1 cellular context compared by ENCODE assay signal in the genomic region with DNA sequence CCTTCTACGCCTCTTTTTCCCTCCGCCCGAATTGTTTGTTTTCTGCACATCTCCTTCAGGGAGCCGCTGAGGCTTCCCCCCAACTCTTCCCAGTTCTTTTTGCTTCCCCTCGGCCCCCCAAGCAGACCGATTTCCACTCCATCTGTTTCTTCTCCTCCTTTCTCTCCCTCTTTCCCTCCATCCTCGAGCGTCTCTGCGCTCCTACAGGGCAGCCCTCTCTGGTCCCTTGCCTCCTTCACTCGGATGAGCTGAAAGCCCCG.
TF ChIP-seq lines count a peak whose summit lies in the region.

No MANE protein-coding gene starts in this region.

TF ChIP-seq in H1, 55 proteins besides CTCF, POLR2A, EP300 and RAD21:
- TF ChIP-seq SUZ12 (IDR thresholded peaks at IDR 0.05; ENCODE audit: low read length) = no peak
- TF ChIP-seq YY1 (IDR thresholded peaks at IDR 0.05; ENCODE audit: low read depth, low read length) = no peak
- TF ChIP-seq, protein P1, sequence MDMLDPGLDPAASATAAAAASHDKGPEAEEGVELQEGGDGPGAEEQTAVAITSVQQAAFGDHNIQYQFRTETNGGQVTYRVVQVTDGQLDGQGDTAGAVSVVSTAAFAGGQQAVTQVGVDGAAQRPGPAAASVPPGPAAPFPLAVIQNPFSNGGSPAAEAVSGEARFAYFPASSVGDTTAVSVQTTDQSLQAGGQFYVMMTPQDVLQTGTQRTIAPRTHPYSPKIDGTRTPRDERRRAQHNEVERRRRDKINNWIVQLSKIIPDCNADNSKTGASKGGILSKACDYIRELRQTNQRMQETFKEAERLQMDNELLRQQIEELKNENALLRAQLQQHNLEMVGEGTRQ (IDR thresholded peaks at IDR 0.05; ENCODE audit: low read length) = no peak
- no peak for TF ChIP-seq SAP30 (IDR thresholded peaks at IDR 0.05; ENCODE audit: insufficient read depth, insufficient replicate concordance, low read length)
- no peak for TF ChIP-seq RFX5 (IDR thresholded peaks at IDR 0.05; ENCODE audit: borderline replicate concordance, low read depth, low read length)
- TF ChIP-seq RXRA (IDR thresholded peaks at IDR 0.05; ENCODE audit: insufficient read depth, low read depth, low read length) = no peak
- TF ChIP-seq EGR1 (IDR thresholded peaks at IDR 0.05; ENCODE audit: borderline replicate concordance, low read depth, low read length) = no peak
- no peak for TF ChIP-seq HDAC6 (IDR thresholded peaks at IDR 0.05; ENCODE audit: low read depth, low read length)
- TF ChIP-seq, protein P2, sequence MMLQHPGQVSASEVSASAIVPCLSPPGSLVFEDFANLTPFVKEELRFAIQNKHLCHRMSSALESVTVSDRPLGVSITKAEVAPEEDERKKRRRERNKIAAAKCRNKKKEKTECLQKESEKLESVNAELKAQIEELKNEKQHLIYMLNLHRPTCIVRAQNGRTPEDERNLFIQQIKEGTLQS (IDR thresholded peaks at IDR 0.05; ENCODE audit: insufficient read depth, low read depth, low read length) = no peak
- no peak for TF ChIP-seq SIN3A (conservative IDR thresholded peaks at IDR 0.05 in 1 of 2, IDR thresholded peaks at IDR 0.05 in 1 of 2; ENCODE audit: low read depth in 1 of 2, low read length in 2 of 2)
- TF ChIP-seq CREB1 (IDR thresholded peaks at IDR 0.05) = no peak
- TF ChIP-seq EZH2 (IDR thresholded peaks at IDR 0.05; ENCODE audit: low read depth, low read length, severe bottlenecking) = no peak
- TF ChIP-seq CHD2 (IDR thresholded peaks at IDR 0.05; ENCODE audit: low read length) = no peak
- TF ChIP-seq BACH1 (IDR thresholded peaks at IDR 0.05; ENCODE audit: low read length) = no peak
- TF ChIP-seq GABPA (IDR thresholded peaks at IDR 0.05; ENCODE audit: borderline replicate concordance, insufficient read depth, low read length) = no peak
- no peak for TF ChIP-seq FOSL1 (IDR thresholded peaks at IDR 0.05; ENCODE audit: insufficient read depth, low read depth, low read length)
- TF ChIP-seq RBBP5 (IDR thresholded peaks at IDR 0.05; ENCODE audit: borderline replicate concordance, low read depth, low read length) = no peak
- no peak for TF ChIP-seq NRF1 (IDR thresholded peaks at IDR 0.05; ENCODE audit: low read depth, low read length)
- TF ChIP-seq TEAD4 (IDR thresholded peaks at IDR 0.05; ENCODE audit: low read depth, low read length) = no peak
- TF ChIP-seq CEBPB (IDR thresholded peaks at IDR 0.05; ENCODE audit: low read depth, low read length) = no peak
